ENCODE assay signal across 8 cellular contexts in genomic region chr19:33771308-33772101, GRCh38. TPM values are rescaled to one million over a fixed set of nuclear protein-coding genes. Genes with fewer than 3 reads are reported as not detected.
DNase-seq lines count a peak whose midpoint lies in the region; ATAC-seq, FAIRE-seq and TF ChIP-seq lines count a peak whose summit lies in the region.

No MANE protein-coding gene starts in this region.

- no peak overlapping the region for H3K27ac Mint-ChIP-seq in activated CD4-positive, alpha-beta memory T cell treated with anti-CD3 and anti-CD28 coated beads, Interleukin-2, amount 10 ng/mL, durations not matched to agents 7 days and 5 days

- no peak overlapping the region for H3K23ac ChIP-seq in mesendoderm (ENCODE audit: low read length)

- no peak overlapping the region for H3K4me2 ChIP-seq in mesendoderm (ENCODE audit: low read length)

- no peak for FAIRE-seq in D721Med (lab: Jason Lieb, UNC)

- no peak overlapping the region for H3K56ac ChIP-seq in mesendoderm (ENCODE audit: low read length)

- no peak overlapping the region for H2BK15ac ChIP-seq in mesendoderm (replicated peaks; ENCODE audit: low read depth)

- H3K27me3 ChIP-seq in mesendoderm (ENCODE audit: insufficient read depth, low read length, poor library complexity): no peaks in the 10 kb centered on the region

- no peaks in the 10 kb centered on the region for H3K4me1 Mint-ChIP-seq in activated CD4-positive, alpha-beta memory T cell treated with anti-CD3 and anti-CD28 coated beads, Interleukin-2, amount 10 ng/mL, durations not matched to agents 7 days and 5 days

- DNase-seq in D721Med (ENCODE audit: insufficient read length, low spot score): peak; percentile 90
- DNase-seq in NCI-H774 (lab: John Stamatoyannopoulos, UW): peak; percentile 55
- DNase-seq in activated CD4-positive, alpha-beta memory T cell treated with anti-CD3 and anti-CD28 coated beads, Interleukin-2, amount 10 ng/mL, durations not matched to agents 7 days and 5 days: peak; percentile 72
- peak; percentile 41 for DNase-seq in effector CD8-positive, alpha-beta T cell (lab: John Stamatoyannopoulos, UW)
- DNase-seq in mesendoderm: peak; percentile 52
- DNase-seq in stimulated activated CD8-positive, alpha-beta memory T cell treated with anti-CD3 and anti-CD28 coated beads, Interleukin-4, amount 100 ng/mL, for 48 hours: peak; percentile 88
- DNase-seq in cortex of kidney (lab: John Stamatoyannopoulos, UW): no peak

- no peak overlapping the region for H3K4ac ChIP-seq in mesendoderm (ENCODE audit: low read depth, low read length)

- no peak overlapping the region for H3K4me3 Mint-ChIP-seq in activated CD4-positive, alpha-beta memory T cell treated with anti-CD3 and anti-CD28 coated beads, Interleukin-2, amount 10 ng/mL, durations not matched to agents 7 days and 5 days

- H3K36me3 Mint-ChIP-seq in activated CD4-positive, alpha-beta memory T cell treated with anti-CD3 and anti-CD28 coated beads, Interleukin-2, amount 10 ng/mL, durations not matched to agents 7 days and 5 days (ENCODE audit: low read depth): no peaks in the 10 kb centered on the region

- WGBS in mesendoderm (ENCODE audit: extremely low coverage, insufficient coverage, low lambda C conversion rate): no CpG with 5 or more reads among the region's 20 CpGs

- H3K36me3 ChIP-seq in mesendoderm (ENCODE audit: control insufficient read depth, insufficient read depth, low read length): no peaks in the 10 kb centered on the region

- H4K8ac ChIP-seq in mesendoderm (ENCODE audit: low read depth, low read length): no peak overlapping the region

- no peak overlapping the region for H3K27ac ChIP-seq in mesendoderm (ENCODE audit: low read depth, low read length)

- no peaks in the 10 kb centered on the region for H3K79me2 ChIP-seq in mesendoderm (ENCODE audit: control insufficient read depth, insufficient read depth, low read length)

- peak; percentile 44 for ATAC-seq in HG03354 (IDR thresholded peaks at IDR 0.05; ENCODE audit: poor library complexity, severe bottlenecking, unreplicated experiment)

- POLR2A ChIA-PET in activated CD4-positive, alpha-beta memory T cell treated with anti-CD3 and anti-CD28 coated beads, Interleukin-2, amount 10 ng/mL, durations not matched to agents 7 days and 5 days (lab: Charles Lee): no interaction called here

- no peaks in the 10 kb centered on the region for H3K4me1 ChIP-seq in mesendoderm (ENCODE audit: control insufficient read depth, low read depth, low read length)

- no peak overlapping the region for H4K5ac ChIP-seq in mesendoderm (ENCODE audit: low read length)

- CTCF ChIA-PET in activated CD4-positive, alpha-beta memory T cell treated with anti-CD3 and anti-CD28 coated beads, Interleukin-2, amount 10 ng/mL, durations not matched to agents 7 days and 5 days (lab: Charles Lee): interaction anchor here (0.7 to 2.6 kb wide), 6 partner anchors 22 to 355 kb away, joined by 3 to 22 read pairs (median 7); partner anchors contain the start of gene PEPD

- H3K79me1 ChIP-seq in mesendoderm (ENCODE audit: low read length): no peaks in the 10 kb centered on the region

- H2BK5ac ChIP-seq in mesendoderm (ENCODE audit: low read length): no peak overlapping the region

- no peaks in the 10 kb centered on the region for H3K9me3 Mint-ChIP-seq in activated CD4-positive, alpha-beta memory T cell treated with anti-CD3 and anti-CD28 coated beads, Interleukin-2, amount 10 ng/mL, durations not matched to agents 7 days and 5 days

- H2AK5ac ChIP-seq in mesendoderm (ENCODE audit: low read length): no peak overlapping the region

- H3K9ac ChIP-seq in mesendoderm (ENCODE audit: low read length): no peak overlapping the region

- TF ChIP-seq CTCF in D721Med (IDR thresholded peaks at IDR 0.05; ENCODE audit: insufficient read depth, missing control alignments): peak; percentile 88

- no peak overlapping the region for H2BK120ac ChIP-seq in mesendoderm (ENCODE audit: low read depth, low read length)

- no peaks in the 10 kb centered on the region for H3K27me3 Mint-ChIP-seq in activated CD4-positive, alpha-beta memory T cell treated with anti-CD3 and anti-CD28 coated beads, Interleukin-2, amount 10 ng/mL, durations not matched to agents 7 days and 5 days

- H3K18ac ChIP-seq in mesendoderm (ENCODE audit: low read length): no peak overlapping the region

- no peak overlapping the region for H3K4me3 ChIP-seq in mesendoderm (ENCODE audit: low read length)

RNA-seq across cellular contexts. Expression of gene KCTD15, which starts 25.2 kb away (rescaled TPM):
- 10 to 100 TPM; 10.9 to 11.6 TPM for total RNA-seq in activated CD4-positive, alpha-beta memory T cell treated with anti-CD3 and anti-CD28 coated beads, Interleukin-2, amount 10 ng/mL, durations not matched to agents 7 days and 5 days
- 28.4 TPM for polyA plus RNA-seq in mesendoderm (2013, experiment 1 of 2)
- polyA plus RNA-seq in mesendoderm (2013, experiment 2 of 2): 28.6 TPM
